In the genomic region with DNA sequence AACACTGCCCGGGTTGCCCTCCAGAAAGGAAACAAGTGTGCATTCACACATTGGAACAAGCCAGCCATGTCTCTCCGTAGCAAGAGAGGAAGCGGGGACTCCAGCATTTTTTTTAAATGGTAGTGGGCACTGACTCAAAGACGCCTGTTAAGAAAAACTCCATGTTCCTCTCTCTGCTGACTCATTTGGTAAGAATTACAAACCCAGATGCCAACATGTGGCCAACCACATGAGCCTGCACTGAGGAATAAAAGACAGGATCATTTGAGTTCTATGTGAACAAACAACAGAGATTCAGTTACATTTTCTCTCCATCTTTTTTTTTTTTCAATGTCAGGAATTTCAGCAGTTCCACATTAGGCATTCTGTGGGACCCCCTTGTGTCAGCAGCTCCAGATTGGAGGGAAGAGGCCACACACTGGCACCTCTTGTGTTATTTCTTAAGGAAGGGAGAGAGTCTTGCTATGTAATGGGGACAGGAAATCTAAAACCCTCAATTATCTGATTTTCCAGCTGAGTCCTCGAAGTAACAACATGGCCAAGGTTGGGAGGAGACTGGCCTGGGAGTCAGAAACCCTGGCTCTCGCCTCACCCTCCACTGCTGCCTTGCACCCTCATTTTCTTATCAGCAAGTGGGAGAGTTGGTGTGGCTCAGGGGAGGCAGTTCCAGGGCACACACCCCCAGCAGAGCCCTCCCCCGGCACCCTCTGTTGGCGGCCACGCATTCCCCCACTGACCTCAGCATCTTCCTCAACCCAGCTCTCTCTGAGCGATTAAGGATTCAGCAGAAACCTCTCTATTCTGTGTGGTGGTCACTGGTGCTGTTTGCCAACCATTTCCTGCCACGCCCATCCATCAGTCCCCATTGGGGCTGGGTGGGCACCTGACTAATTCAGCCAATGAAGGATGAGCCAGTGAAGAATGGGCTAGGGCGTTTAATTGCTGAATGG, we compare ENCODE assay signal across 13 cellular contexts.
A peak's percentile ranks its signal among the peaks of the same experiment; 100 is the strongest.
DNase-seq lines count a peak whose midpoint lies in the region; ATAC-seq, FAIRE-seq and TF ChIP-seq lines count a peak whose summit lies in the region.
"Had no signal": no experiment of that assay in that cellular context is flagged by ENCODE, and none has a peak within 500 bp of the region (broad histone marks: within the 10 kb centered on the region; RNA-seq: fewer than 3 reads in every experiment).

No MANE protein-coding gene starts in this region.

- no peak overlapping the region for H3K4me3 ChIP-seq in SJSA1
- H3K4me3 ChIP-seq: GM23338 had no signal

- H3K27me3 ChIP-seq in SJSA1 (replicated peaks), result no peaks in the 10 kb centered on the region

- no peaks in the 10 kb centered on the region for H3K9me3 ChIP-seq in SJSA1 (replicated peaks)

- peak overlapping the region; percentile 90 for H3K27ac ChIP-seq in SJSA1

- peaks cover 31% of the 10 kb centered on the region for H3K4me1 ChIP-seq in SJSA1 (replicated peaks)

- no peaks in the 10 kb centered on the region for H3K36me3 ChIP-seq in SJSA1

- no peak for TF ChIP-seq CTCF in D721Med (IDR thresholded peaks at IDR 0.05; ENCODE audit: insufficient read depth, missing control alignments)

- no peak for FAIRE-seq in D721Med (lab: Jason Lieb, UNC)

- ATAC-seq in HG02610 (IDR thresholded peaks at IDR 0.05; ENCODE audit: unreplicated experiment), result no peak

- DNase-seq in EL (peak; percentile 91), SJSA1 (ENCODE audit: low read depth in 1 of 2, low spot score in 2 of 2) (peak; percentile 75 to 93), fibroblast of gingiva (ENCODE audit: low read depth) (peak; percentile 95), renal cortical epithelial cell (ENCODE audit: low read depth) (peak; percentile 96), NCI-H2227 (lab: John Stamatoyannopoulos, UW; ENCODE audit: unreplicated experiment) (no peak), D721Med (ENCODE audit: insufficient read length, low spot score) (no peak)
- no peak for DNase-seq in NK-92 treated with Interleukin-12 subunit alpha and Interleukin-12 subunit beta, amount 100 ng/mL, for 24 hours (lab: John Stamatoyannopoulos, UW)
- DNase-seq: central memory CD4-positive, alpha-beta T cell; NCI-H2029 treated with DMSO at 0.1 percent for 48 hours; SIG-M5; stimulated activated CD8-positive, alpha-beta memory T cell treated with anti-CD3 and anti-CD28 coated beads, Interleukin-4, amount 100 ng/mL, for 48 hours had no signal

Comparison
In these comparisons a context has a peak if more than half of its experiments do, and no peak if none do; other contexts are left out.
1. DNase-seq: peak in EL (single experiment), SJSA1 (2 of 2), fibroblast of gingiva (single experiment) and renal cortical epithelial cell (single experiment); none in NCI-H2227 (single experiment), D721Med (single experiment) and NK-92 treated with Interleukin-12 subunit alpha and Interleukin-12 subunit beta, amount 100 ng/mL, for 24 hours (single experiment).